Comparison of ENCODE assay signal across 17 cellular contexts in the genomic region with DNA sequence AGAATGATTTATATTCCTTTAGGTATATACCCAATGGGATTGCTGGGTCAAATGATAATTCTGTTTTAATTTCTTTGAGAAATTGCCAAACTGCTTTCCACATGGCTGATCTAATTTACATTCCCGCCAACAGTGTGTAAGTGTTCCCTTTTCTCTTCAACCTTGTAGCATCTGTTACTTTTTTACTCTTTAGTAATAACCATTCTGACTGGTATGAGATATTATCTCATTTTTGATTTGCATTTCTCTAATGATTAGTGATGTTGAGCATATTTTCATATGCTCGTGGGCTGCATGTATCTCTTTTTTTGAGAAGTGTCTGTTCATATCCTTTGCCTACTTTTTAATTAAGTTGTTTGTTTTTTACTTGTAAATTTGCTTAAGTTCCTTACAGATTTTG.
DNase-seq lines count a peak whose midpoint lies in the region; ATAC-seq and TF ChIP-seq lines count a peak whose summit lies in the region.
"Had no signal": no experiment of that assay in that cellular context is flagged by ENCODE, and none has a peak within 500 bp of the region (broad histone marks: within the 10 kb centered on the region; RNA-seq: fewer than 3 reads in every experiment).

No MANE protein-coding gene starts in this region.

- no peak overlapping the region for H3K4me3 Mint-ChIP-seq in natural killer cell
- H3K4me3 Mint-ChIP-seq: CD8-positive, alpha-beta T cell; GM23338; H9 had no signal

- peaks cover 4 to 7% of the 10 kb centered on the region in 2 donors for H3K9me3 Mint-ChIP-seq in natural killer cell

- intact Hi-C loops in natural killer cell (cut with micrococcal nuclease) = no loop called here

- no peaks in the 10 kb centered on the region for H3K4me1 ChIP-seq in foreskin keratinocyte
- H3K4me1 ChIP-seq: Caco-2 had no signal

- DNase-seq in DMS 273 treated with DMSO at 0.1 percent for 48 hours (lab: John Stamatoyannopoulos, UW) = peak; percentile 50
- DNase-seq in NCI-H524 (lab: John Stamatoyannopoulos, UW) = peak; percentile 20 to 59
- DNase-seq in NCI-H526 treated with DMSO at 0.1 percent for 48 hours (lab: John Stamatoyannopoulos, UW) = peak; percentile 44
- no peak for DNase-seq in natural killer cell
- no peak for DNase-seq in foreskin keratinocyte
- DNase-seq: C1 segment of cervical spinal cord; Caco-2; CD8-positive, alpha-beta T cell; DMS53; DMS79 treated with DMSO at 0.1 percent for 48 hours; GF-D8; H9 had no signal

- no peak overlapping the region for H3K27ac Mint-ChIP-seq in natural killer cell
- H3K27ac Mint-ChIP-seq: CD8-positive, alpha-beta T cell; GM23338; H9 had no signal

- H3K27me3 Mint-ChIP-seq in natural killer cell (ENCODE audit: low read depth in 2 of 2) = no peaks in the 10 kb centered on the region

- H3K36me3 Mint-ChIP-seq in natural killer cell = no peaks in the 10 kb centered on the region
- H3K36me3 Mint-ChIP-seq: CD8-positive, alpha-beta T cell had no signal

- H3K4me1 Mint-ChIP-seq in natural killer cell = no peaks in the 10 kb centered on the region
- H3K4me1 Mint-ChIP-seq: GM23338, H9 had no signal

- H3K27ac ChIP-seq in foreskin keratinocyte = no peak overlapping the region

- ATAC-seq in SK-N-SH treated with all-trans-retinoic acid at 6 μM for 48 hours (peak; percentile 80), GM19452 (IDR thresholded peaks at IDR 0.05; ENCODE audit: unreplicated experiment) (no peak), natural killer cell (no peak), foreskin keratinocyte (no peak), GM21619 (IDR thresholded peaks at IDR 0.05; ENCODE audit: unreplicated experiment) (no peak)
- ATAC-seq: CD8-positive, alpha-beta T cell; GM23338; HCT116 had no signal

- H3K27me3 ChIP-seq in foreskin keratinocyte = no peaks in the 10 kb centered on the region

- no peak for TF ChIP-seq CTCF in natural killer cell (IDR thresholded peaks at IDR 0.05)
- TF ChIP-seq CTCF in foreskin keratinocyte (conservative IDR thresholded peaks at IDR 0.05) = no peak

TF ChIP-seq in SK-N-SH treated with all-trans-retinoic acid at 6 μM for 48 hours, 23 proteins besides CTCF, POLR2A, EP300 and RAD21:
- 0 out of 2 replicates have a peak, but pooled peaks have one; percentile 21 for TF ChIP-seq TOX (CRISPR knock-in tag; IDR thresholded peaks at IDR 0.05; ENCODE audit: borderline replicate concordance)
- TF ChIP-seq, protein P1, sequence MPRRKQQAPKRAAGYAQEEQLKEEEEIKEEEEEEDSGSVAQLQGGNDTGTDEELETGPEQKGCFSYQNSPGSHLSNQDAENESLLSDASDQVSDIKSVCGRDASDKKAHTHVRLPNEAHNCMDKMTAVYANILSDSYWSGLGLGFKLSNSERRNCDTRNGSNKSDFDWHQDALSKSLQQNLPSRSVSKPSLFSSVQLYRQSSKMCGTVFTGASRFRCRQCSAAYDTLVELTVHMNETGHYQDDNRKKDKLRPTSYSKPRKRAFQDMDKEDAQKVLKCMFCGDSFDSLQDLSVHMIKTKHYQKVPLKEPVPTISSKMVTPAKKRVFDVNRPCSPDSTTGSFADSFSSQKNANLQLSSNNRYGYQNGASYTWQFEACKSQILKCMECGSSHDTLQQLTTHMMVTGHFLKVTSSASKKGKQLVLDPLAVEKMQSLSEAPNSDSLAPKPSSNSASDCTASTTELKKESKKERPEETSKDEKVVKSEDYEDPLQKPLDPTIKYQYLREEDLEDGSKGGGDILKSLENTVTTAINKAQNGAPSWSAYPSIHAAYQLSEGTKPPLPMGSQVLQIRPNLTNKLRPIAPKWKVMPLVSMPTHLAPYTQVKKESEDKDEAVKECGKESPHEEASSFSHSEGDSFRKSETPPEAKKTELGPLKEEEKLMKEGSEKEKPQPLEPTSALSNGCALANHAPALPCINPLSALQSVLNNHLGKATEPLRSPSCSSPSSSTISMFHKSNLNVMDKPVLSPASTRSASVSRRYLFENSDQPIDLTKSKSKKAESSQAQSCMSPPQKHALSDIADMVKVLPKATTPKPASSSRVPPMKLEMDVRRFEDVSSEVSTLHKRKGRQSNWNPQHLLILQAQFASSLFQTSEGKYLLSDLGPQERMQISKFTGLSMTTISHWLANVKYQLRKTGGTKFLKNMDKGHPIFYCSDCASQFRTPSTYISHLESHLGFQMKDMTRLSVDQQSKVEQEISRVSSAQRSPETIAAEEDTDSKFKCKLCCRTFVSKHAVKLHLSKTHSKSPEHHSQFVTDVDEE (CRISPR knock-in tag; IDR thresholded peaks at IDR 0.05) = no peak
- TF ChIP-seq ISL1 (CRISPR knock-in tag; IDR thresholded peaks at IDR 0.05) = no peak
- TF ChIP-seq SNAI2 (CRISPR knock-in tag; IDR thresholded peaks at IDR 0.05) = no peak
- no peak for TF ChIP-seq GLIS3 (CRISPR knock-in tag; IDR thresholded peaks at IDR 0.05)
- TF ChIP-seq ARNTL (CRISPR knock-in tag; IDR thresholded peaks at IDR 0.05; ENCODE audit: borderline replicate concordance, low read depth) = no peak

Comparison
In these comparisons a context has a peak if more than half of its experiments do, and no peak if none do; other contexts are left out.
1. DNase-seq: peak in DMS 273 treated with DMSO at 0.1 percent for 48 hours (single experiment), NCI-H524 (2 of 2) and NCI-H526 treated with DMSO at 0.1 percent for 48 hours (single experiment); none in natural killer cell (single experiment) and foreskin keratinocyte (0 of 2).